In genomic region chr1:6261615-6261995, GRCh38 we compare ENCODE assay signal across 9 cellular contexts. TPM values are rescaled to one million over a fixed set of nuclear protein-coding genes. Genes with fewer than 3 reads are reported as not detected.
DNase-seq lines count a peak whose midpoint lies in the region; ATAC-seq and FAIRE-seq lines count a peak whose summit lies in the region.
"Had no signal": no experiment of that assay in that cellular context is flagged by ENCODE, and none has a peak within 500 bp of the region (broad histone marks: within the 10 kb centered on the region; RNA-seq: fewer than 3 reads in every experiment).

No MANE protein-coding gene starts in this region.

- H3K9me3 Mint-ChIP-seq in activated T-cell treated with anti-CD3 and anti-CD28 coated beads, Interleukin-2, amount 50 U/mL, for 4 hours: no peaks in the 10 kb centered on the region
- no peaks in the 10 kb centered on the region for H3K9me3 Mint-ChIP-seq in activated T-helper 2 cell treated with anti-CD3 and anti-CD28 coated beads, Interferon-gamma antibody, Interleukin-2, Interleukin-4, amounts not matched to agents 10 μg/mL and 5 μg/mL and 100 μg/mL, durations not matched to agents 14 hours and 24 hours and 36 hours

- intact Hi-C loops in activated T-helper 2 cell treated with anti-CD3 and anti-CD28 coated beads, Interferon-gamma antibody, Interleukin-2, Interleukin-4, amounts not matched to agents 10 μg/mL and 5 μg/mL and 100 μg/mL, durations not matched to agents 14 hours and 24 hours and 36 hours (cut with micrococcal nuclease): no loop called here

- peaks cover 4% of the 10 kb centered on the region for H3K4me1 Mint-ChIP-seq in activated T-cell treated with anti-CD3 and anti-CD28 coated beads, Interleukin-2, amount 50 U/mL, for 4 hours (ENCODE audit: low read depth)
- H3K4me1 Mint-ChIP-seq in activated T-helper 2 cell treated with anti-CD3 and anti-CD28 coated beads, Interferon-gamma antibody, Interleukin-2, Interleukin-4, amounts not matched to agents 10 μg/mL and 5 μg/mL and 100 μg/mL, durations not matched to agents 14 hours and 24 hours and 36 hours (ENCODE audit: low read depth): peaks cover 2% of the 10 kb centered on the region

- peaks cover 13% of the 10 kb centered on the region for H3K4me1 ChIP-seq in thymus (ENCODE audit: control insufficient read depth, insufficient read depth, low read length)

- no peak overlapping the region for H3K27ac Mint-ChIP-seq in activated T-helper 2 cell treated with anti-CD3 and anti-CD28 coated beads, Interferon-gamma antibody, Interleukin-2, Interleukin-4, amounts not matched to agents 10 μg/mL and 5 μg/mL and 100 μg/mL, durations not matched to agents 14 hours and 24 hours and 36 hours

- H3K27me3 Mint-ChIP-seq in activated T-cell treated with anti-CD3 and anti-CD28 coated beads, Interleukin-2, amount 50 U/mL, for 4 hours (ENCODE audit: low read depth): peaks cover 14% of the 10 kb centered on the region
- H3K27me3 Mint-ChIP-seq in activated T-helper 2 cell treated with anti-CD3 and anti-CD28 coated beads, Interferon-gamma antibody, Interleukin-2, Interleukin-4, amounts not matched to agents 10 μg/mL and 5 μg/mL and 100 μg/mL, durations not matched to agents 14 hours and 24 hours and 36 hours (ENCODE audit: low read depth): peaks cover 19% of the 10 kb centered on the region

- 24% methylated on average over 15 of the region's 15 CpGs for WGBS in thymus

- H3K36me3 ChIP-seq in thymus (ENCODE audit: control insufficient read depth, insufficient read depth): no peaks in the 10 kb centered on the region

- H3K9me3 ChIP-seq in thymus (ENCODE audit: control insufficient read depth): no peaks in the 10 kb centered on the region

- no peaks in the 10 kb centered on the region for H3K36me3 Mint-ChIP-seq in activated T-cell treated with anti-CD3 and anti-CD28 coated beads, Interleukin-2, amount 50 U/mL, for 4 hours (ENCODE audit: insufficient read depth)
- no peaks in the 10 kb centered on the region for H3K36me3 Mint-ChIP-seq in activated T-helper 2 cell treated with anti-CD3 and anti-CD28 coated beads, Interferon-gamma antibody, Interleukin-2, Interleukin-4, amounts not matched to agents 10 μg/mL and 5 μg/mL and 100 μg/mL, durations not matched to agents 14 hours and 24 hours and 36 hours (ENCODE audit: low read depth)

- H3K27ac ChIP-seq in thymus (ENCODE audit: low read depth): no peak overlapping the region

- ATAC-seq in activated T-cell treated with anti-CD3 and anti-CD28 coated beads, Interleukin-2, amount 50 U/mL, for 4 hours: no peak

- H3K4me3 ChIP-seq in thymus (ENCODE audit: low read length): peak overlapping the region; percentile 71

- peaks cover 8% of the 10 kb centered on the region for H3K27me3 ChIP-seq in thymus (ENCODE audit: control insufficient read depth, insufficient read depth)

- DNase-seq in activated T-cell treated with anti-CD3 and anti-CD28 coated beads, Interleukin-2, amount 50 U/mL, for 4 hours: no peak
- DNase-seq in activated T-cell treated with anti-CD3 and anti-CD28 coated beads, Interleukin-2, amount 50 U/mL, for 48 hours: no peak
- DNase-seq in activated T-helper 2 cell treated with anti-CD3 and anti-CD28 coated beads, Interferon-gamma antibody, Interleukin-2, Interleukin-4, amounts not matched to agents 10 μg/mL and 5 μg/mL and 100 μg/mL, durations not matched to agents 14 hours and 24 hours and 36 hours (ENCODE audit: low spot score): no peak
- DNase-seq in iPS-NIHi11 (ENCODE audit: low spot score) (peak; percentile 72), islet precursor cell (no peak), frontal cortex (ENCODE audit: low spot score in 2 of 2) (no peak), AG20443 (ENCODE audit: low spot score) (no peak)

- H3K4me3 Mint-ChIP-seq in activated T-cell treated with anti-CD3 and anti-CD28 coated beads, Interleukin-2, amount 50 U/mL, for 4 hours: peak overlapping the region; percentile 60
- peak overlapping the region; percentile 54 for H3K4me3 Mint-ChIP-seq in activated T-helper 2 cell treated with anti-CD3 and anti-CD28 coated beads, Interferon-gamma antibody, Interleukin-2, Interleukin-4, amounts not matched to agents 10 μg/mL and 5 μg/mL and 100 μg/mL, durations not matched to agents 14 hours and 24 hours and 36 hours (ENCODE audit: low read depth)

- no peak for FAIRE-seq in frontal cortex (lab: Jason Lieb, UNC)

RNA-seq across cellular contexts. Expression of gene GPR153, which starts 0.7 kb away (rescaled TPM):
- total RNA-seq in activated T-cell treated with anti-CD3 and anti-CD28 coated beads, Interleukin-2, amount 50 U/mL, for 4 hours: under 1 TPM; 0.50 to 0.52 (median 0.51) TPM
- total RNA-seq in activated T-helper 2 cell treated with anti-CD3 and anti-CD28 coated beads, Interferon-gamma antibody, Interleukin-2, Interleukin-4, amounts not matched to agents 10 μg/mL and 5 μg/mL and 100 μg/mL, durations not matched to agents 14 hours and 24 hours and 36 hours: 1.5 TPM in 2 replicates
- polyA plus RNA-seq in thymus: 5.6 TPM
- 22.0 TPM for total RNA-seq in frontal cortex

RNA-seq across cellular contexts. Expression of gene HES3, which starts 17.6 kb away (rescaled TPM):
- total RNA-seq in activated T-cell treated with anti-CD3 and anti-CD28 coated beads, Interleukin-2, amount 50 U/mL, for 4 hours: not detected
- not detected in 2 replicates for total RNA-seq in activated T-helper 2 cell treated with anti-CD3 and anti-CD28 coated beads, Interferon-gamma antibody, Interleukin-2, Interleukin-4, amounts not matched to agents 10 μg/mL and 5 μg/mL and 100 μg/mL, durations not matched to agents 14 hours and 24 hours and 36 hours
- not detected for polyA plus RNA-seq in thymus
- total RNA-seq in frontal cortex: not detected
- total RNA-seq: lung microvascular endothelial cell had no signal

RNA-seq across cellular contexts. Expression of gene ICMT, which starts 25.8 kb away (rescaled TPM):
- 10 to 100 TPM; 54.1 to 64.8 (median 58.3) TPM for total RNA-seq in activated T-cell treated with anti-CD3 and anti-CD28 coated beads, Interleukin-2, amount 50 U/mL, for 4 hours
- total RNA-seq in activated T-helper 2 cell treated with anti-CD3 and anti-CD28 coated beads, Interferon-gamma antibody, Interleukin-2, Interleukin-4, amounts not matched to agents 10 μg/mL and 5 μg/mL and 100 μg/mL, durations not matched to agents 14 hours and 24 hours and 36 hours: 60.0 and 62.3 TPM in 2 replicates
- polyA plus RNA-seq in thymus: 21.3 TPM
- 21.6 TPM for total RNA-seq in frontal cortex

RNA-seq across cellular contexts. Expression of gene RNF207, which starts 55.7 kb away (rescaled TPM):
- total RNA-seq in activated T-cell treated with anti-CD3 and anti-CD28 coated beads, Interleukin-2, amount 50 U/mL, for 4 hours: 10 to 100 TPM in 2 of 3 donors, 1 to 10 TPM in 1; 9.9 to 18.8 (median 12.0) TPM
- 54.4 and 58.4 TPM in 2 replicates for total RNA-seq in activated T-helper 2 cell treated with anti-CD3 and anti-CD28 coated beads, Interferon-gamma antibody, Interleukin-2, Interleukin-4, amounts not matched to agents 10 μg/mL and 5 μg/mL and 100 μg/mL, durations not matched to agents 14 hours and 24 hours and 36 hours
- 18.8 TPM for polyA plus RNA-seq in thymus
- 4.5 TPM for total RNA-seq in frontal cortex
